In genomic region chr2:11872948-11873269, GRCh38 we compare ENCODE assay signal across 16 cellular contexts.
DNase-seq lines count a peak whose midpoint lies in the region; ATAC-seq, FAIRE-seq and TF ChIP-seq lines count a peak whose summit lies in the region.
"Had no signal": no experiment of that assay in that cellular context is flagged by ENCODE, and none has a peak within 500 bp of the region (broad histone marks: within the 10 kb centered on the region; RNA-seq: fewer than 3 reads in every experiment).

No MANE protein-coding gene starts in this region.

- 38% methylated on average over 2 of the region's 2 CpGs for WGBS in K562 (ENCODE audit: insufficient coverage, low coverage, missing lambda C conversion rate)
- 21% methylated on average over 2 of the region's 2 CpGs for WGBS in right lobe of liver (ENCODE audit: insufficient coverage, low coverage, low lambda C conversion rate, missing lambda C conversion rate)

- H3K36me3 Mint-ChIP-seq in naive thymus-derived CD8-positive, alpha-beta T cell = no peaks in the 10 kb centered on the region

- H3F3A ChIP-seq in DOHH2 (ENCODE audit: control insufficient read depth, insufficient read depth) (no peaks in the 10 kb centered on the region), OCI-LY1 (ENCODE audit: insufficient read depth, low read length) (no peaks in the 10 kb centered on the region)

- CTCF ChIA-PET in K562 (lab: Yijun Ruan, JAX; ENCODE audit: low intra/inter-chr PET ratio) = no interaction called here

- H3K9me2 ChIP-seq in DOHH2 (replicated peaks; ENCODE audit: control insufficient read depth, low read length) = no peaks in the 10 kb centered on the region
- no peaks in the 10 kb centered on the region for H3K9me2 ChIP-seq in OCI-LY1 (ENCODE audit: low read depth, low read length)

- no peaks in the 10 kb centered on the region for H3K9me1 ChIP-seq in K562 (ENCODE audit: control insufficient read depth, insufficient read depth, low read length)

- ATAC-seq in K562 = no peak
- ATAC-seq in right lobe of liver = peak; percentile 62 to 90 (median 72)
- ATAC-seq in GM21576 (IDR thresholded peaks at IDR 0.05; ENCODE audit: unreplicated experiment) = no peak
- ATAC-seq in naive thymus-derived CD8-positive, alpha-beta T cell = no peak

- H3K36me3 ChIP-seq in DOHH2 (ENCODE audit: control insufficient read depth, low read length) (no peaks in the 10 kb centered on the region), OCI-LY1 (ENCODE audit: insufficient read depth, low read length) (peaks cover 71% of the 10 kb centered on the region), K562 (ENCODE audit: control insufficient read depth, insufficient read depth, low read length) (no peaks in the 10 kb centered on the region), right lobe of liver (no peaks in the 10 kb centered on the region), SJCRH30 (no peaks in the 10 kb centered on the region)

- H3K27me3 Mint-ChIP-seq in naive thymus-derived CD8-positive, alpha-beta T cell = peaks cover 0 to 2% (median 0%) of the 10 kb centered on the region in 5 donors

- intact Hi-C loops in K562 (cut with micrococcal nuclease) = no loop called here
- intact Hi-C loops in right lobe of liver (cut with DNase I) = no loop called here

- H3K4me1 ChIP-seq in DOHH2 (ENCODE audit: control insufficient read depth, low read length) (peaks cover 9% of the 10 kb centered on the region), OCI-LY1 (ENCODE audit: insufficient read depth, low read length, severe bottlenecking) (peaks cover 53% of the 10 kb centered on the region), K562 (replicated peaks in 1 of 2; ENCODE audit: control insufficient read depth in 2 of 2, insufficient read depth in 2 of 2, low read length in 2 of 2) (peaks cover 0 to 39% of the 10 kb centered on the region in 2 experiments), right lobe of liver (peaks cover 0 to 4% (median 1%) of the 10 kb centered on the region in 4 donors), SJCRH30 (no peaks in the 10 kb centered on the region)

- peak overlapping the region; percentile 24; the same call in 1 of the 2 replicates for H3K4me2 ChIP-seq in DOHH2 (ENCODE audit: low read length)
- no peak overlapping the region for H3K4me2 ChIP-seq in OCI-LY1 (ENCODE audit: low read length)
- H3K4me2 ChIP-seq in K562 (ENCODE audit: insufficient read depth, low read length) = peak overlapping the region; percentile 23

- H3K4me3 Mint-ChIP-seq in naive thymus-derived CD8-positive, alpha-beta T cell = no peak overlapping the region

- DNase-seq in K562 (ENCODE audit: extremely low read depth in 1 of 4, low spot score in 3 of 4) (no peak), right lobe of liver (no peak), SJCRH30 (no peak)
- DNase-seq in naive thymus-derived CD8-positive, alpha-beta T cell = no peak
- DNase-seq: KBM-7, NCI-H1092 treated with DMSO at 0.1 percent for 48 hours, NCI-H1436 treated with DMSO at 0.1 percent for 48 hours, NCI-H2227 treated with DMSO at 0.1 percent for 48 hours had no signal

- FAIRE-seq in K562 (lab: Jason Lieb, UNC) = peak; percentile 11
- FAIRE-seq: A204.1, D721Med, G401.6, GM18507, RCC 7860 had no signal

- no peak overlapping the region for H2AFZ ChIP-seq in OCI-LY1 (ENCODE audit: low read length)
- peak overlapping the region; percentile 78 for H2AFZ ChIP-seq in K562 (ENCODE audit: low read depth, low read length)

- BruUV-seq in K562 (replicated peaks; lab: Mats Ljungman, UMichigan) = no TSS peak

- H3K27ac ChIP-seq in DOHH2 (ENCODE audit: low read depth, low read length) (no peak overlapping the region), OCI-LY1 (ENCODE audit: low read depth, low read length, poor library complexity, severe bottlenecking) (peak overlapping the region; percentile 51), K562 (ENCODE audit: extremely low read depth, low read depth, low read length) (no peak overlapping the region), right lobe of liver (no peak overlapping the region), SJCRH30 (no peak overlapping the region)

- POLR2A ChIA-PET in K562 (lab: Yijun Ruan, JAX) = interaction anchor here (0.9 to 1.0 kb wide), 2 partner anchors 28 to 45 kb away, joined by 3 read pairs; no protein-coding TSS in a partner anchor
- POLR2A ChIA-PET in naive thymus-derived CD8-positive, alpha-beta T cell (lab: Charles Lee) = no interaction called here

- in situ Hi-C loops in K562 (cut with MboI) = no loop called here

- H3K9ac ChIP-seq in OCI-LY1 (ENCODE audit: low read length) (no peak overlapping the region), K562 (ENCODE audit: insufficient read depth in 1 of 2, low read depth in 2 of 2, low read length in 2 of 2) (no peak overlapping the region)

- H4K20me1 ChIP-seq in DOHH2 (ENCODE audit: control insufficient read depth, insufficient read depth, low read depth, low read length) (no peaks in the 10 kb centered on the region), OCI-LY1 (ENCODE audit: insufficient read depth, low read length) (no peaks in the 10 kb centered on the region), K562 (replicated peaks; ENCODE audit: control insufficient read depth, insufficient read depth, low read length) (no peaks in the 10 kb centered on the region)

- TF ChIP-seq CTCF in DOHH2 (IDR thresholded peaks at IDR 0.05; ENCODE audit: low read depth, low read length, poor library complexity, severe bottlenecking) (no peak), OCI-LY1 (IDR thresholded peaks at IDR 0.05; ENCODE audit: low read length) (no peak), K562 (IDR thresholded peaks at IDR 0.05 in 2 of 3, conservative IDR thresholded peaks at IDR 0.05 in 1 of 3; ENCODE audit: insufficient read depth in 2 of 3, low read depth in 1 of 3, low read length in 3 of 3) (no peak), right lobe of liver (IDR thresholded peaks at IDR 0.05) (no peak)

- H3K9me3 Mint-ChIP-seq in naive thymus-derived CD8-positive, alpha-beta T cell = no peaks in the 10 kb centered on the region

- H3K4me1 Mint-ChIP-seq in naive thymus-derived CD8-positive, alpha-beta T cell = peaks cover 0 to 20% (median 10%) of the 10 kb centered on the region in 4 donors

- TF ChIP-seq RAD21 in K562 (CRISPR knock-in tag; conservative IDR thresholded peaks at IDR 0.05 in 1 of 2, IDR thresholded peaks at IDR 0.05 in 1 of 2) = no peak

- TF ChIP-seq POLR2A in K562 (conservative IDR thresholded peaks at IDR 0.05) (no peak), right lobe of liver (IDR thresholded peaks at IDR 0.05) (no peak)

- no peaks in the 10 kb centered on the region for H3K79me2 ChIP-seq in DOHH2 (ENCODE audit: control insufficient read depth, low read length)
- H3K79me2 ChIP-seq in OCI-LY1 (ENCODE audit: insufficient read depth, low read length) = no peaks in the 10 kb centered on the region
- H3K79me2 ChIP-seq in K562 (ENCODE audit: control insufficient read depth, insufficient read depth, low read length) = no peaks in the 10 kb centered on the region

- H3K27me3 ChIP-seq in DOHH2 (ENCODE audit: control insufficient read depth, low read length) = no peaks in the 10 kb centered on the region
- no peaks in the 10 kb centered on the region for H3K27me3 ChIP-seq in OCI-LY1 (ENCODE audit: insufficient read depth, low read length)
- no peaks in the 10 kb centered on the region for H3K27me3 ChIP-seq in K562 (ENCODE audit: control insufficient read depth in 2 of 2, insufficient read depth in 2 of 2, low read length in 2 of 2)
- H3K27me3 ChIP-seq in right lobe of liver = no peaks in the 10 kb centered on the region
- H3K27me3 ChIP-seq in SJCRH30 = no peaks in the 10 kb centered on the region

- H3K9me3 ChIP-seq in DOHH2 (ENCODE audit: control insufficient read depth, insufficient read depth, low read length) (no peaks in the 10 kb centered on the region), OCI-LY1 (ENCODE audit: low read length) (no peaks in the 10 kb centered on the region), K562 (replicated peaks; ENCODE audit: control insufficient read depth, insufficient read depth, low read depth, low read length) (no peaks in the 10 kb centered on the region), right lobe of liver (no peaks in the 10 kb centered on the region), SJCRH30 (replicated peaks) (no peaks in the 10 kb centered on the region)

- H3K27ac Mint-ChIP-seq in naive thymus-derived CD8-positive, alpha-beta T cell = peak overlapping the region in 1 of 10 donors; percentile 64

- no peak for TF ChIP-seq EP300 in K562 (IDR thresholded peaks at IDR 0.05; ENCODE audit: low read length)

- H3K4me3 ChIP-seq in DOHH2 (ENCODE audit: low read length) (no peak overlapping the region), OCI-LY1 (ENCODE audit: low read depth, low read length, poor library complexity, severe bottlenecking) (no peak overlapping the region), K562 (no peak overlapping the region), right lobe of liver (no peak overlapping the region), SJCRH30 (no peak overlapping the region)

TF ChIP-seq in K562, 482 proteins besides CTCF, POLR2A, EP300 and RAD21 (continues in another document):
- TF ChIP-seq JUN (IDR thresholded peaks at IDR 0.05; ENCODE audit: borderline replicate concordance, low read depth, low read length) = no peak
- TF ChIP-seq JUN (CRISPR knock-in tag; IDR thresholded peaks at IDR 0.05; ENCODE audit: borderline replicate concordance) = no peak
- TF ChIP-seq GTF2E2 (tag; IDR thresholded peaks at IDR 0.05) = no peak
- no peak for TF ChIP-seq ZNF696 (CRISPR knock-in tag; conservative IDR thresholded peaks at IDR 0.05)
- no peak for TF ChIP-seq ZNF444 (CRISPR knock-in tag; IDR thresholded peaks at IDR 0.05)
- TF ChIP-seq MITF (IDR thresholded peaks at IDR 0.05) = no peak
- no peak for TF ChIP-seq CREBBP (IDR thresholded peaks at IDR 0.05; ENCODE audit: low read depth, low read length)
- TF ChIP-seq YBX1 (IDR thresholded peaks at IDR 0.05) = no peak
- TF ChIP-seq SRSF1 (IDR thresholded peaks at IDR 0.05; ENCODE audit: low read depth, low read length) = no peak
- TF ChIP-seq ILF3 (IDR thresholded peaks at IDR 0.05; ENCODE audit: borderline replicate concordance) = no peak

Comparison
In these comparisons a context has a peak if more than half of its experiments do, and no peak if none do; other contexts are left out.
1. ATAC-seq: peak in right lobe of liver (4 of 4); none in K562 (single experiment), GM21576 (single experiment) and naive thymus-derived CD8-positive, alpha-beta T cell (0 of 2).